ENCODE assay signal across 10 cellular contexts in genomic region chr5:80187274-80187673, GRCh38.
DNase-seq lines count a peak whose midpoint lies in the region; ATAC-seq and TF ChIP-seq lines count a peak whose summit lies in the region.
"Had no signal": no experiment of that assay in that cellular context is flagged by ENCODE, and none has a peak within 500 bp of the region (broad histone marks: within the 10 kb centered on the region; RNA-seq: fewer than 3 reads in every experiment).

No MANE protein-coding gene starts in this region.

- no peak overlapping the region for H2BK5ac ChIP-seq in mesendoderm (ENCODE audit: low read length)

- peaks cover 3% of the 10 kb centered on the region; the same call in 1 of the 3 replicates for H3K36me3 Mint-ChIP-seq in GM23338 (ENCODE audit: low read depth)
- peaks cover 6% of the 10 kb centered on the region for H3K36me3 Mint-ChIP-seq in activated T-helper 1 cell treated with anti-CD3 and anti-CD28 coated beads, Interleukin-12 subunit alpha, Interleukin-12 subunit beta, Interleukin-2, Interleukin-4 antibody, amounts not matched to agents 30 ng/mL and 10 ng/mL and 1 ng/mL, durations not matched to agents 14 hours and 24 hours and 36 hours (ENCODE audit: low read depth)

- no peak overlapping the region for H2AFZ ChIP-seq in GM23338

- H3K36me3 ChIP-seq in GM23338 (ENCODE audit: insufficient read depth): no peaks in the 10 kb centered on the region
- no peaks in the 10 kb centered on the region for H3K36me3 ChIP-seq in mesendoderm (ENCODE audit: control insufficient read depth, insufficient read depth, low read length)

- H3K9me3 Mint-ChIP-seq in GM23338: no peaks in the 10 kb centered on the region; the same call in 2 of the 3 replicates
- no peaks in the 10 kb centered on the region for H3K9me3 Mint-ChIP-seq in activated T-helper 1 cell treated with anti-CD3 and anti-CD28 coated beads, Interleukin-12 subunit alpha, Interleukin-12 subunit beta, Interleukin-2, Interleukin-4 antibody, amounts not matched to agents 30 ng/mL and 10 ng/mL and 1 ng/mL, durations not matched to agents 14 hours and 24 hours and 36 hours

- peaks cover 62% of the 10 kb centered on the region for H3K79me2 ChIP-seq in GM23338 (replicated peaks; ENCODE audit: insufficient read depth)
- H3K79me2 ChIP-seq in mesendoderm (ENCODE audit: control insufficient read depth, insufficient read depth, low read length): peaks cover 12% of the 10 kb centered on the region

- peaks cover 61% of the 10 kb centered on the region for H3K4me1 ChIP-seq in GM23338 (ENCODE audit: insufficient read depth)
- H3K4me1 ChIP-seq in mesendoderm (ENCODE audit: control insufficient read depth, low read depth, low read length): peaks cover 13% of the 10 kb centered on the region

- H3K4me3 ChIP-seq in GM23338 (no peak overlapping the region), mesendoderm (ENCODE audit: low read length) (no peak overlapping the region)

- H3K79me1 ChIP-seq in mesendoderm (ENCODE audit: low read length): peaks cover 2% of the 10 kb centered on the region

- intact Hi-C loops in activated T-helper 1 cell treated with anti-CD3 and anti-CD28 coated beads, Interleukin-12 subunit alpha, Interleukin-12 subunit beta, Interleukin-2, Interleukin-4 antibody, amounts not matched to agents 30 ng/mL and 10 ng/mL and 1 ng/mL, durations not matched to agents 14 hours and 24 hours and 36 hours (cut with micrococcal nuclease): no loop called here

- no peak for TF ChIP-seq CTCF in GM23338 (conservative IDR thresholded peaks at IDR 0.05; ENCODE audit: low read depth in 2 of 2)

- no peak overlapping the region for H3K4ac ChIP-seq in mesendoderm (ENCODE audit: low read depth, low read length)

- H3K23ac ChIP-seq in mesendoderm (ENCODE audit: low read length): no peak overlapping the region

- H2BK15ac ChIP-seq in mesendoderm (replicated peaks; ENCODE audit: low read depth): no peak overlapping the region

- no peak overlapping the region for H2BK120ac ChIP-seq in mesendoderm (ENCODE audit: low read depth, low read length)

- DNase-seq in CD1c-positive myeloid dendritic cell (ENCODE audit: extremely low spot score) (peak; percentile 63), GM23338 (ENCODE audit: low spot score) (no peak), mesendoderm (no peak), NCI-H2081 treated with DMSO at 0.1 percent for 48 hours (lab: John Stamatoyannopoulos, UW) (no peak), NCI-H2227 treated with DMSO at 0.1 percent for 48 hours (lab: John Stamatoyannopoulos, UW) (no peak)
- DNase-seq in activated T-helper 1 cell treated with anti-CD3 and anti-CD28 coated beads, Interleukin-12 subunit alpha, Interleukin-12 subunit beta, Interleukin-2, Interleukin-4 antibody, amounts not matched to agents 30 ng/mL and 10 ng/mL and 1 ng/mL, durations not matched to agents 14 hours and 24 hours and 36 hours (ENCODE audit: low spot score): no peak
- DNase-seq in NK-92 treated with Interleukin-12 subunit alpha and Interleukin-12 subunit beta, amount 100 ng/mL, for 24 hours (lab: John Stamatoyannopoulos, UW): no peak
- DNase-seq: anterior cingulate cortex; stimulated activated naive CD4-positive, alpha-beta T cell treated with Interleukin-2 at 50 U/mL for 16 hours had no signal

- H3K9me2 ChIP-seq in GM23338 (ENCODE audit: insufficient read depth): no peaks in the 10 kb centered on the region

- H3F3A ChIP-seq in GM23338 (replicated peaks; ENCODE audit: low read depth): peaks cover 27% of the 10 kb centered on the region

- no peak overlapping the region for H3K9ac ChIP-seq in mesendoderm (ENCODE audit: low read length)

- H3K56ac ChIP-seq in mesendoderm (ENCODE audit: low read length): no peak overlapping the region

- no peak overlapping the region for H3K18ac ChIP-seq in mesendoderm (ENCODE audit: low read length)

- peak overlapping the region; percentile 97 for H3K27ac Mint-ChIP-seq in GM23338
- peak overlapping the region; percentile 86 for H3K27ac Mint-ChIP-seq in activated T-helper 1 cell treated with anti-CD3 and anti-CD28 coated beads, Interleukin-12 subunit alpha, Interleukin-12 subunit beta, Interleukin-2, Interleukin-4 antibody, amounts not matched to agents 30 ng/mL and 10 ng/mL and 1 ng/mL, durations not matched to agents 14 hours and 24 hours and 36 hours

- no peaks in the 10 kb centered on the region for H3K27me3 ChIP-seq in GM23338 (ENCODE audit: insufficient read depth)
- H3K27me3 ChIP-seq in mesendoderm (ENCODE audit: insufficient read depth, low read length, poor library complexity): no peaks in the 10 kb centered on the region

- H4K5ac ChIP-seq in mesendoderm (ENCODE audit: low read length): no peak overlapping the region

- peak overlapping the region; percentile 25; the same call in 1 of the 2 replicates for H3K4me2 ChIP-seq in GM23338
- H3K4me2 ChIP-seq in mesendoderm (ENCODE audit: low read length): no peak overlapping the region

- H3K27ac ChIP-seq in GM23338 (ENCODE audit: low read depth) (peak overlapping the region; percentile 99), mesendoderm (ENCODE audit: low read depth, low read length) (peak overlapping the region; percentile 20)

- H2AK5ac ChIP-seq in mesendoderm (ENCODE audit: low read length): no peak overlapping the region

- no peak overlapping the region for H3K4me3 Mint-ChIP-seq in GM23338
- peak overlapping the region; percentile 74 for H3K4me3 Mint-ChIP-seq in activated T-helper 1 cell treated with anti-CD3 and anti-CD28 coated beads, Interleukin-12 subunit alpha, Interleukin-12 subunit beta, Interleukin-2, Interleukin-4 antibody, amounts not matched to agents 30 ng/mL and 10 ng/mL and 1 ng/mL, durations not matched to agents 14 hours and 24 hours and 36 hours

- H3K27me3 Mint-ChIP-seq in GM23338 (ENCODE audit: insufficient read depth, low read depth, poor library complexity): peaks cover 9% of the 10 kb centered on the region
- H3K27me3 Mint-ChIP-seq in activated T-helper 1 cell treated with anti-CD3 and anti-CD28 coated beads, Interleukin-12 subunit alpha, Interleukin-12 subunit beta, Interleukin-2, Interleukin-4 antibody, amounts not matched to agents 30 ng/mL and 10 ng/mL and 1 ng/mL, durations not matched to agents 14 hours and 24 hours and 36 hours (ENCODE audit: insufficient read depth): no peaks in the 10 kb centered on the region

- ATAC-seq in GM23338 (no peak), GM18873 (IDR thresholded peaks at IDR 0.05; ENCODE audit: low FRiP score, unreplicated experiment) (no peak)

- H3K4me1 Mint-ChIP-seq in GM23338: peaks cover 75% of the 10 kb centered on the region
- H3K4me1 Mint-ChIP-seq in activated T-helper 1 cell treated with anti-CD3 and anti-CD28 coated beads, Interleukin-12 subunit alpha, Interleukin-12 subunit beta, Interleukin-2, Interleukin-4 antibody, amounts not matched to agents 30 ng/mL and 10 ng/mL and 1 ng/mL, durations not matched to agents 14 hours and 24 hours and 36 hours (ENCODE audit: low read depth): peaks cover 92% of the 10 kb centered on the region

- no peak overlapping the region for H4K8ac ChIP-seq in mesendoderm (ENCODE audit: low read depth, low read length)

- no peaks in the 10 kb centered on the region for H4K20me1 ChIP-seq in GM23338 (replicated peaks; ENCODE audit: insufficient read depth)

TF ChIP-seq in GM23338, 12 proteins besides CTCF, POLR2A, EP300 and RAD21:
- TF ChIP-seq ETS1 (IDR thresholded peaks at IDR 0.05) (no peak), ZNF114 (CRISPR knock-in tag; IDR thresholded peaks at IDR 0.05) (no peak), POLR2AphosphoS5 (IDR thresholded peaks at IDR 0.05; ENCODE audit: low read depth) (no peak)
